20 cellular contexts compared by ENCODE assay signal in the genomic region with DNA sequence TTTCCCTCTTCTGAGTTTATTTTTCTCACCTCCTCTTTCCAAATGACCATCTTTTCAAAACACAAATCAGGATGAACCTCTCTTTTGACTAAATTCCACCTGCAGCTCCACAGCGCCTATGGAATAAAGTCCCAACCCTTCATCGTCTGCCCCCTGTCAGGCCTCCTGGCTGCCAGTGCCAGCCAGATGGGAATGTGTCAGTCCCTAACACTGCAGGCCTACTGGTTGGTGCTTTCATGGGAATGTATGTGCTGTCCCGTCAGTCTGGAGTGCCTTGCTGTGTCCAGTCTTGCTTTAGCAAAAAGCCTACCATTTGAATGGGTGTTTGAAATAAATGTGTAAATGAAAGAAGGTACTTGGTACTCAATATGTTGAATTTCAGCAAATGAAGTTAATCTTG.
DNase-seq lines count a peak whose midpoint lies in the region; ATAC-seq, FAIRE-seq and TF ChIP-seq lines count a peak whose summit lies in the region.
"Had no signal": no experiment of that assay in that cellular context is flagged by ENCODE, and none has a peak within 500 bp of the region (broad histone marks: within the 10 kb centered on the region; RNA-seq: fewer than 3 reads in every experiment).

No MANE protein-coding gene starts in this region.

- no peak overlapping the region for H2AFZ ChIP-seq in IMR-90 (replicated peaks; ENCODE audit: low read length, poor library complexity)
- no peak overlapping the region for H2AFZ ChIP-seq in trophoblast cell (ENCODE audit: insufficient read depth, low read length, poor library complexity)

- in situ Hi-C loops in IMR-90 (cut with MboI; ENCODE audit: low sequenced_read_pairs): no loop called here

- no peak overlapping the region for H3K23ac ChIP-seq in IMR-90 (ENCODE audit: low read depth, low read length)
- H3K23ac ChIP-seq in trophoblast cell (ENCODE audit: low read length): peak overlapping the region; percentile 33

- no peak overlapping the region for H2BK20ac ChIP-seq in IMR-90 (ENCODE audit: low read depth, low read length)

- no TSS peak for BruUV-seq in IMR-90 (replicated peaks; lab: Mats Ljungman, UMichigan)

- H4K20me1 ChIP-seq in IMR-90 (ENCODE audit: insufficient read depth, low read length): no peaks in the 10 kb centered on the region
- H4K20me1 ChIP-seq: BLaER1 had no signal

- CTCF ChIA-PET in A549 (lab: Yijun Ruan, JAX): interaction anchor here (1.0 to 5.7 kb wide), 6 partner anchors 11 to 730 kb away, joined by 3 to 48 read pairs (median 4); no protein-coding TSS in a partner anchor
- CTCF ChIA-PET in IMR-90 (lab: Yijun Ruan, JAX): interaction anchor here (0.5 to 2.2 kb wide), 3 partner anchors 10 to 45 kb away, joined by 3 to 6 read pairs (median 4); no protein-coding TSS in a partner anchor

- H3K4ac ChIP-seq in IMR-90 (ENCODE audit: low read depth, low read length) (no peak overlapping the region), trophoblast cell (ENCODE audit: low read depth, low read length) (no peak overlapping the region)

- H3K9ac ChIP-seq in IMR-90 (ENCODE audit: low read depth, low read length) (no peak overlapping the region), trophoblast cell (ENCODE audit: low read length) (no peak overlapping the region)
- H3K9ac ChIP-seq: BLaER1 had no signal

- H3K18ac ChIP-seq in IMR-90 (ENCODE audit: low read depth, low read length) (no peak overlapping the region), trophoblast cell (ENCODE audit: low read length) (no peak overlapping the region)

- no peaks in the 10 kb centered on the region for H3K79me2 ChIP-seq in trophoblast cell (ENCODE audit: control insufficient read depth, insufficient read depth, low read length, poor library complexity)

- H3K27ac ChIP-seq in A549: peak overlapping the region; percentile 15 to 58; a peak in 4 of 6 replicates
- H3K27ac ChIP-seq in IMR-90 (ENCODE audit: insufficient read depth, low read length): no peak overlapping the region
- H3K27ac ChIP-seq in trophoblast cell (ENCODE audit: low read depth, low read length): no peak overlapping the region
- H3K27ac ChIP-seq: BLaER1, HL-60 had no signal

- H4K91ac ChIP-seq in IMR-90 (ENCODE audit: insufficient read depth, low read depth, low read length) (no peak overlapping the region), trophoblast cell (ENCODE audit: low read depth, low read length) (no peak overlapping the region)

- H3K4me2 ChIP-seq in A549: no peak overlapping the region
- H3K4me2 ChIP-seq in IMR-90 (ENCODE audit: low read depth, low read length): no peak overlapping the region
- H3K4me2 ChIP-seq in trophoblast cell (ENCODE audit: low read length): no peak overlapping the region
- H3K4me2 ChIP-seq: BLaER1 had no signal

- no peak for ATAC-seq in A549
- ATAC-seq in IMR-90 (ENCODE audit: low read depth): no peak
- no peak for ATAC-seq in HG02938 (IDR thresholded peaks at IDR 0.05; ENCODE audit: unreplicated experiment)
- ATAC-seq: K562 had no signal

- TF ChIP-seq RAD21 in A549 (conservative IDR thresholded peaks at IDR 0.05 in 1 of 2, IDR thresholded peaks at IDR 0.05 in 1 of 2) (no peak), IMR-90 (IDR thresholded peaks at IDR 0.05; ENCODE audit: low read length) (no peak)

- TF ChIP-seq EP300 in A549 (IDR thresholded peaks at IDR 0.05): no peak

- H4K12ac ChIP-seq in trophoblast cell (ENCODE audit: low read depth, low read length): no peak overlapping the region

- H3K27me3 ChIP-seq in IMR-90 (ENCODE audit: control insufficient read depth, insufficient read depth, low read length) (no peaks in the 10 kb centered on the region), trophoblast cell (ENCODE audit: insufficient read depth, low read length) (no peaks in the 10 kb centered on the region)
- H3K27me3 ChIP-seq: BLaER1 had no signal

- H2AK9ac ChIP-seq in IMR-90 (replicated peaks; ENCODE audit: low read depth, low read length, poor library complexity): no peak overlapping the region

- H3K56ac ChIP-seq in IMR-90 (ENCODE audit: extremely low read depth, insufficient read depth, low read length): no peak overlapping the region

- no peak for TF ChIP-seq POLR2A in A549 (IDR thresholded peaks at IDR 0.05; ENCODE audit: low read length)
- TF ChIP-seq POLR2A in IMR-90 (IDR thresholded peaks at IDR 0.05; ENCODE audit: low read depth, low read length): no peak

- dilution Hi-C loops in IMR-90 (cut with HindIII; ENCODE audit: low sequenced_read_pairs, unreplicated experiment): no loop called here

- H3K4me1 ChIP-seq in A549 (0 out of 3 replicates have a peak, but pooled peaks cover 7% of the 10 kb centered on the region), IMR-90 (ENCODE audit: control insufficient read depth, insufficient read depth, low read length) (peaks cover 1% of the 10 kb centered on the region; the same call in 1 of the 2 replicates), trophoblast cell (ENCODE audit: control insufficient read depth in 1 of 2, insufficient read depth in 2 of 2, low read length in 2 of 2) (no peaks in the 10 kb centered on the region)

- H4K8ac ChIP-seq in IMR-90 (ENCODE audit: low read depth in 2 of 2, low read length in 2 of 2): no peak overlapping the region
- no peak overlapping the region for H4K8ac ChIP-seq in trophoblast cell (ENCODE audit: low read depth, low read length)

- no peak overlapping the region for H2BK120ac ChIP-seq in IMR-90 (ENCODE audit: low read depth, low read length)
- no peak overlapping the region for H2BK120ac ChIP-seq in trophoblast cell (ENCODE audit: insufficient read depth, low read length, poor library complexity)

- TF ChIP-seq CTCF in A549 (IDR thresholded peaks at IDR 0.05) (no peak), IMR-90 (conservative IDR thresholded peaks at IDR 0.05; ENCODE audit: low read depth, low read length) (no peak)

- FAIRE-seq in A549 (lab: Jason Lieb, UNC): no peak
- FAIRE-seq: A204.1, GM12892, GM18507, H1, K562 had no signal

- intact Hi-C loops in IMR-90 (cut with micrococcal nuclease): no loop called here

- peaks cover 0 to 14% of the 10 kb centered on the region in 2 experiments; a peak in 1 of 4 replicates for H3K79me1 ChIP-seq in IMR-90 (ENCODE audit: low read depth in 1 of 2, low read length in 2 of 2)
- no peaks in the 10 kb centered on the region for H3K79me1 ChIP-seq in trophoblast cell (ENCODE audit: low read length)

- WGBS in A549 (ENCODE audit: missing lambda C conversion rate): 90% methylated on average over 3 of the region's 3 CpGs
- no CpG with 5 or more reads among the region's 3 CpGs for WGBS in IMR-90 (ENCODE audit: extremely low coverage in 2 of 2, insufficient read length in 1 of 2), 2 experiments
- WGBS in trophoblast cell (ENCODE audit: extremely low coverage, insufficient coverage, insufficient read length): no CpG with 5 or more reads among the region's 3 CpGs

- no peak overlapping the region; the same call in 1 of the 2 replicates for H3K14ac ChIP-seq in IMR-90 (replicated peaks; ENCODE audit: low read depth, low read length)
- H3K14ac ChIP-seq in trophoblast cell (ENCODE audit: low read length): no peak overlapping the region

- no peak overlapping the region for H2BK15ac ChIP-seq in IMR-90 (ENCODE audit: low read depth, low read length)

- H3K9me1 ChIP-seq in IMR-90 (ENCODE audit: insufficient read depth, low read length): peaks cover 4% of the 10 kb centered on the region; the same call in 1 of the 2 replicates

- H2BK5ac ChIP-seq in IMR-90 (ENCODE audit: low read depth, low read length, poor library complexity, severe bottlenecking) (no peak overlapping the region), trophoblast cell (ENCODE audit: low read depth, low read length, poor library complexity) (no peak overlapping the region)

- POLR2A ChIA-PET in A549 (lab: Yijun Ruan, JAX) (no interaction called here), IMR-90 (lab: Charles Lee; ENCODE audit: unreplicated experiment) (no interaction called here)

- no peaks in the 10 kb centered on the region; the same call in 1 of the 2 replicates for H3K36me3 ChIP-seq in IMR-90 (ENCODE audit: control insufficient read depth, insufficient read depth, low read length)
- no peaks in the 10 kb centered on the region for H3K36me3 ChIP-seq in trophoblast cell (ENCODE audit: control insufficient read depth in 1 of 2, insufficient read depth in 2 of 2, low read length in 2 of 2)
- H3K36me3 ChIP-seq: BLaER1 had no signal

- no peak overlapping the region for H2BK12ac ChIP-seq in trophoblast cell (ENCODE audit: low read length)

- H2AK5ac ChIP-seq in IMR-90 (ENCODE audit: low read depth, low read length): no peak overlapping the region
- no peak overlapping the region for H2AK5ac ChIP-seq in trophoblast cell (ENCODE audit: low read length)

- H4K5ac ChIP-seq in IMR-90 (ENCODE audit: low read depth, low read length): 0 out of 2 replicates have a peak overlapping the region, but pooled peaks have one; percentile 26

- no peaks in the 10 kb centered on the region for H3K9me3 ChIP-seq in A549
- H3K9me3 ChIP-seq in IMR-90 (ENCODE audit: control insufficient read depth, insufficient read depth, low read length): no peaks in the 10 kb centered on the region
- H3K9me3 ChIP-seq in trophoblast cell (ENCODE audit: insufficient read depth, low read depth, low read length): peaks cover 1% of the 10 kb centered on the region
- H3K9me3 ChIP-seq: BLaER1 had no signal

- no peak overlapping the region for H3K4me3 ChIP-seq in A549
- no peak overlapping the region for H3K4me3 ChIP-seq in IMR-90 (ENCODE audit: insufficient read depth, low read depth, low read length)
- H3K4me3 ChIP-seq in trophoblast cell (ENCODE audit: low read depth, low read length): no peak overlapping the region
- H3K4me3 ChIP-seq: BLaER1, K562 had no signal

- DNase-seq in A549 (ENCODE audit: low read depth in 1 of 2, low spot score in 1 of 2): no peak
- DNase-seq in IMR-90: no peak
- peak; percentile 54 for DNase-seq in RPMI7951 (ENCODE audit: low read depth)
- DNase-seq in trophoblast cell: no peak
- no peak for DNase-seq in activated CD8-positive, alpha-beta memory T cell treated with anti-CD3 and anti-CD28 coated beads, Interleukin-2, amount 50 U/mL, for 48 hours
- no peak for DNase-seq in activated T-cell treated with anti-CD3 and anti-CD28 coated beads for 4 hours
- DNase-seq: AML-193; CD4-positive, alpha-beta memory T cell; DMS153; DMS79; GDM1; H9 had no signal

TF ChIP-seq in A549, 52 proteins besides CTCF, POLR2A, EP300 and RAD21 (continues in another document):
- TF ChIP-seq NFE2L2 (conservative IDR thresholded peaks at IDR 0.05; ENCODE audit: low read length): no peak
- no peak for TF ChIP-seq MYC (IDR thresholded peaks at IDR 0.05; ENCODE audit: borderline replicate concordance, low read length)
- no peak for TF ChIP-seq CBX2 (IDR thresholded peaks at IDR 0.05; ENCODE audit: borderline replicate concordance, low read depth)
- TF ChIP-seq ESRRA (IDR thresholded peaks at IDR 0.05; ENCODE audit: borderline replicate concordance, low read length): no peak

TF ChIP-seq in IMR-90, 13 proteins besides CTCF, POLR2A, EP300 and RAD21 (continues in another document):
- no peak for TF ChIP-seq MAFK (IDR thresholded peaks at IDR 0.05; ENCODE audit: low read depth, low read length)
- TF ChIP-seq MAZ (IDR thresholded peaks at IDR 0.05; ENCODE audit: borderline replicate concordance, low read depth, low read length): no peak
- no peak for TF ChIP-seq RCOR1 (IDR thresholded peaks at IDR 0.05; ENCODE audit: insufficient replicate concordance, low read length)
- no peak for TF ChIP-seq NFE2L2 (IDR thresholded peaks at IDR 0.05; ENCODE audit: low read depth, low read length)
- no peak for TF ChIP-seq FOS (IDR thresholded peaks at IDR 0.05; ENCODE audit: low read depth, low read length)

Comparison
In these comparisons a context has a peak if more than half of its experiments do, and no peak if none do; other contexts are left out.
1. H3K27ac ChIP-seq: peak in A549 (2 of 2); none in IMR-90 (single experiment) and trophoblast cell (single experiment).